ENCODE assay signal across 9 cellular contexts in genomic region chr4:74228691-74229640, GRCh38.
DNase-seq lines count a peak whose midpoint lies in the region; ATAC-seq, FAIRE-seq and TF ChIP-seq lines count a peak whose summit lies in the region.
"Had no signal": no experiment of that assay in that cellular context is flagged by ENCODE, and none has a peak within 500 bp of the region (broad histone marks: within the 10 kb centered on the region; RNA-seq: fewer than 3 reads in every experiment).

No MANE protein-coding gene starts in this region.

- ATAC-seq in GM19395 (IDR thresholded peaks at IDR 0.05; ENCODE audit: unreplicated experiment) (peak; percentile 93), HG03469 (IDR thresholded peaks at IDR 0.05; ENCODE audit: unreplicated experiment) (peak; percentile 69), foreskin keratinocyte (peak; percentile 73), aorta (ENCODE audit: low FRiP score) (no peak)
- ATAC-seq in activated T-cell treated with anti-CD3 and anti-CD28 coated beads, Interleukin-2, amount 50 U/mL, for 72 hours (replicated peaks in 1 of 2) = peak; percentile 80 to 81

- TF ChIP-seq POLR2A in Peyer's patch (IDR thresholded peaks at IDR 0.05) (no peak), prostate gland (IDR thresholded peaks at IDR 0.05) (no peak)

- peaks cover 16% of the 10 kb centered on the region for H3K4me1 Mint-ChIP-seq in activated T-cell treated with anti-CD3 and anti-CD28 coated beads, Interleukin-2, amount 50 U/mL, for 72 hours (ENCODE audit: low read depth)

- peak overlapping the region; percentile 11 for H3K27ac Mint-ChIP-seq in activated T-cell treated with anti-CD3 and anti-CD28 coated beads, Interleukin-2, amount 50 U/mL, for 72 hours

- H3K36me3 ChIP-seq in Peyer's patch (no peaks in the 10 kb centered on the region), prostate gland (no peaks in the 10 kb centered on the region), aorta (ENCODE audit: control insufficient read depth in 1 of 2, insufficient read depth in 2 of 2, low read length in 1 of 2) (no peaks in the 10 kb centered on the region)

- no peaks in the 10 kb centered on the region for H3K27me3 Mint-ChIP-seq in activated T-cell treated with anti-CD3 and anti-CD28 coated beads, Interleukin-2, amount 50 U/mL, for 72 hours (ENCODE audit: low read depth)

- H3K27me3 ChIP-seq in Peyer's patch = no peaks in the 10 kb centered on the region
- H3K27me3 ChIP-seq in foreskin keratinocyte = no peaks in the 10 kb centered on the region
- H3K27me3 ChIP-seq in prostate gland (replicated peaks; ENCODE audit: insufficient read depth) = no peaks in the 10 kb centered on the region
- H3K27me3 ChIP-seq in aorta (ENCODE audit: control insufficient read depth in 1 of 2, insufficient read depth in 2 of 2, low read length in 1 of 2) = no peaks in the 10 kb centered on the region

- DNase-seq in D721Med (ENCODE audit: insufficient read length, low spot score) = no peak
- peak; percentile 59 to 90 (median 71) for DNase-seq in Peyer's patch
- DNase-seq in activated T-cell treated with anti-CD3 and anti-CD28 coated beads, Interleukin-2, amount 50 U/mL, for 72 hours = peak; percentile 80
- DNase-seq in foreskin keratinocyte = peak; percentile 35 to 68
- DNase-seq in prostate gland (ENCODE audit: low spot score) = peak; percentile 63
- peak; percentile 68 to 81 for DNase-seq in aorta

- H3K27ac ChIP-seq in Peyer's patch = no peak overlapping the region
- no peak overlapping the region for H3K27ac ChIP-seq in foreskin keratinocyte
- no peak overlapping the region for H3K27ac ChIP-seq in prostate gland
- no peak overlapping the region for H3K27ac ChIP-seq in aorta (ENCODE audit: low read depth in 1 of 2, low read length in 2 of 2)

- H3K4me3 ChIP-seq in Peyer's patch (no peak overlapping the region), prostate gland (no peak overlapping the region), aorta (ENCODE audit: low read length in 2 of 2) (no peak overlapping the region)

- no peaks in the 10 kb centered on the region for H3K36me3 Mint-ChIP-seq in activated T-cell treated with anti-CD3 and anti-CD28 coated beads, Interleukin-2, amount 50 U/mL, for 72 hours (ENCODE audit: insufficient read depth in 2 of 2)

- TF ChIP-seq CTCF in D721Med (IDR thresholded peaks at IDR 0.05; ENCODE audit: insufficient read depth, missing control alignments) (peak; percentile 76), Peyer's patch (IDR thresholded peaks at IDR 0.05) (peak; percentile 13 to 88 (median 66)), foreskin keratinocyte (conservative IDR thresholded peaks at IDR 0.05) (peak; percentile 89), prostate gland (IDR thresholded peaks at IDR 0.05) (peak; percentile 53 to 78 (median 68))

- WGBS in prostate gland = 50% methylated on average over 4 of the region's 4 CpGs
- 51% methylated on average over 4 of the region's 4 CpGs for WGBS in aorta, 2 donors

- intact Hi-C loops in prostate gland (cut with DNase I) (loop anchor here (10.0 kb wide), 1 partner anchor 86 kb away; no protein-coding TSS in a partner anchor), aorta (cut with DNase I) (loop anchor here in 1 of 2 donors (5.0 kb wide), 1 partner anchor 438 kb away; no protein-coding TSS in a partner anchor)

- FAIRE-seq in D721Med (lab: Jason Lieb, UNC) = no peak
- FAIRE-seq: frontal cortex had no signal

- H3K4me1 ChIP-seq in Peyer's patch = no peaks in the 10 kb centered on the region
- H3K4me1 ChIP-seq in foreskin keratinocyte = peaks cover 18% of the 10 kb centered on the region
- H3K4me1 ChIP-seq in prostate gland (replicated peaks) = no peaks in the 10 kb centered on the region
- H3K4me1 ChIP-seq in aorta (ENCODE audit: control insufficient read depth in 1 of 2, insufficient read depth in 2 of 2, low read length in 2 of 2) = no peaks in the 10 kb centered on the region

- no peaks in the 10 kb centered on the region for H3K9me3 Mint-ChIP-seq in activated T-cell treated with anti-CD3 and anti-CD28 coated beads, Interleukin-2, amount 50 U/mL, for 72 hours

- H3K9me3 ChIP-seq in Peyer's patch = no peaks in the 10 kb centered on the region
- no peaks in the 10 kb centered on the region for H3K9me3 ChIP-seq in prostate gland
- no peaks in the 10 kb centered on the region for H3K9me3 ChIP-seq in aorta (ENCODE audit: control insufficient read depth, low read length)

- no peak overlapping the region for H3K4me3 Mint-ChIP-seq in activated T-cell treated with anti-CD3 and anti-CD28 coated beads, Interleukin-2, amount 50 U/mL, for 72 hours
